In genomic region chr7:150060259-150061221, GRCh38 we compare ENCODE assay signal across 8 cellular contexts.
DNase-seq lines count a peak whose midpoint lies in the region; ATAC-seq, FAIRE-seq and TF ChIP-seq lines count a peak whose summit lies in the region.
"Not testable (repeated sequence)": the region's sequence is repeated elsewhere in the genome, so short reads cannot be mapped to it uniquely, and the experiment has no call there.

No MANE protein-coding gene starts in this region.

- DNase-seq in GM12892 (ENCODE audit: insufficient read length); smooth muscle cell (lab: John Stamatoyannopoulos, UW; ENCODE audit: unreplicated experiment): not testable (repeated sequence)
- peak; percentile 87 to 92 for DNase-seq in activated CD4-positive, alpha-beta T cell treated with anti-CD3 and anti-CD28 coated beads for 24 hours (ENCODE audit: low read depth in 2 of 2)
- DNase-seq in activated naive CD8-positive, alpha-beta T cell treated with anti-CD3 and anti-CD28 coated beads, Interleukin-2, amount 10 ng/mL, durations not matched to agents 7 days and 5 days = peak; percentile 92
- DNase-seq in left ventricle myocardium superior (peak; percentile 92), thyroid gland (peak; percentile 89 to 97)

- FAIRE-seq in GM12892 (lab: Jason Lieb, UNC) = peak; percentile 90

- not testable (repeated sequence) for H3K27me3 Mint-ChIP-seq in activated naive CD8-positive, alpha-beta T cell treated with anti-CD3 and anti-CD28 coated beads, Interleukin-2, amount 10 ng/mL, durations not matched to agents 7 days and 5 days

- not testable (repeated sequence) for H3K9me3 Mint-ChIP-seq in activated naive CD8-positive, alpha-beta T cell treated with anti-CD3 and anti-CD28 coated beads, Interleukin-2, amount 10 ng/mL, durations not matched to agents 7 days and 5 days

- H3K4me3 ChIP-seq in smooth muscle cell; thyroid gland (replicated peaks in 1 of 3): not testable (repeated sequence)

- peak overlapping the region; percentile 37 for H3K4me3 Mint-ChIP-seq in activated naive CD8-positive, alpha-beta T cell treated with anti-CD3 and anti-CD28 coated beads, Interleukin-2, amount 10 ng/mL, durations not matched to agents 7 days and 5 days

- H3K4me1 Mint-ChIP-seq in activated naive CD8-positive, alpha-beta T cell treated with anti-CD3 and anti-CD28 coated beads, Interleukin-2, amount 10 ng/mL, durations not matched to agents 7 days and 5 days = not testable (repeated sequence)

- H3K27me3 ChIP-seq in smooth muscle cell (ENCODE audit: low read depth) = peaks cover 11% of the 10 kb centered on the region
- H3K27me3 ChIP-seq in thyroid gland = not testable (repeated sequence)

- H3K36me3 Mint-ChIP-seq in activated naive CD8-positive, alpha-beta T cell treated with anti-CD3 and anti-CD28 coated beads, Interleukin-2, amount 10 ng/mL, durations not matched to agents 7 days and 5 days = not testable (repeated sequence)

- not testable (repeated sequence) for H3K27ac ChIP-seq in smooth muscle cell (ENCODE audit: low read depth); thyroid gland

- not testable (repeated sequence) for H3F3A ChIP-seq in smooth muscle cell (ENCODE audit: low read depth)

- H3K36me3 ChIP-seq in smooth muscle cell (ENCODE audit: low read depth); thyroid gland: not testable (repeated sequence)

- H2AFZ ChIP-seq in smooth muscle cell (ENCODE audit: low read depth) = not testable (repeated sequence)

- H3K9ac ChIP-seq in smooth muscle cell (ENCODE audit: low read depth) = not testable (repeated sequence)

- H3K79me2 ChIP-seq in smooth muscle cell (ENCODE audit: low read depth) = not testable (repeated sequence)

- H3K4me2 ChIP-seq in smooth muscle cell = not testable (repeated sequence)

- not testable (repeated sequence) for H3K4me1 ChIP-seq in smooth muscle cell (ENCODE audit: low read depth); thyroid gland

- H3K9me3 ChIP-seq in smooth muscle cell (replicated peaks; ENCODE audit: low read depth); thyroid gland: not testable (repeated sequence)

- 18% methylated on average over 13 of the region's 16 CpGs for WGBS in smooth muscle cell (ENCODE audit: low lambda C conversion rate)
- 13 to 16% methylated on average over 11 to 13 of the region's 16 CpGs for WGBS in thyroid gland, 2 donors

- peak; percentile 42 for TF ChIP-seq CTCF in smooth muscle cell (IDR thresholded peaks at IDR 0.05; ENCODE audit: borderline replicate concordance, insufficient read depth, poor library complexity, severe bottlenecking)
- peak in 1 of 6 experiments; percentile 50 for TF ChIP-seq CTCF in thyroid gland (IDR thresholded peaks at IDR 0.05)

- POLR2A ChIA-PET in activated naive CD8-positive, alpha-beta T cell treated with anti-CD3 and anti-CD28 coated beads, Interleukin-2, amount 10 ng/mL, durations not matched to agents 7 days and 5 days (lab: Charles Lee) = not testable (repeated sequence)

- not testable (repeated sequence) for TF ChIP-seq POLR2A in GM12892 (IDR thresholded peaks at IDR 0.05; ENCODE audit: low read depth, low read length); thyroid gland (IDR thresholded peaks at IDR 0.05)

- H4K20me1 ChIP-seq in smooth muscle cell (ENCODE audit: low read depth) = not testable (repeated sequence)

- intact Hi-C loops in left ventricle myocardium superior (cut with micrococcal nuclease); thyroid gland (cut with DNase I): not testable (repeated sequence)

- peak; percentile 98 for ATAC-seq in GM21619 (IDR thresholded peaks at IDR 0.05; ENCODE audit: unreplicated experiment)
- ATAC-seq in HG03354 (IDR thresholded peaks at IDR 0.05; ENCODE audit: poor library complexity, severe bottlenecking, unreplicated experiment) = peak; percentile 98
- peak; percentile 100 for ATAC-seq in activated naive CD8-positive, alpha-beta T cell treated with anti-CD3 and anti-CD28 coated beads, Interleukin-2, amount 10 ng/mL, durations not matched to agents 7 days and 5 days (ENCODE audit: low read depth)
- ATAC-seq in left ventricle myocardium superior = peak; percentile 96

- H3K27ac Mint-ChIP-seq in activated naive CD8-positive, alpha-beta T cell treated with anti-CD3 and anti-CD28 coated beads, Interleukin-2, amount 10 ng/mL, durations not matched to agents 7 days and 5 days = not testable (repeated sequence)
